In the genomic region with DNA sequence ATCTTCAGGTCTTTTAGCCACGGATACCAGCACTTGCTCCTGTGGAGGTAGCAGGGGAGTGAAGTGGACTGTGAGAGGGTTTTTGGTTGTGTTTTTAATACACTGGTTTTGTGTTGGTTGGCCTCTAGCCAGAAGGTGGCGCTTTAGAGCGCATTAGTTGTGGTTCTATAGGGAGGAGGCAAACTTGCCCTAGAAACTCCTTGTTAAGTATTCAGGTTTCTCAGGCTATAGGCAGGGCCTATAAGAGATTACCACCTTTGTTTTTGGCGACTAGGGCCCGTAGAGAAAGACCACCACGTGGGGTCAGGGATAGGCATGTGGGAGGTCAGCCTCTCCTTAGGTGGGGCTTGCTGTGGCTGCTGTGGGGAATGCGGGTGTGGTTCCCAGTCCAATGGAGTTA, we compare ENCODE assay signal across 16 cellular contexts.
DNase-seq lines count a peak whose midpoint lies in the region; ATAC-seq and TF ChIP-seq lines count a peak whose summit lies in the region.
"Had no signal": no experiment of that assay in that cellular context is flagged by ENCODE, and none has a peak within 500 bp of the region (broad histone marks: within the 10 kb centered on the region; RNA-seq: fewer than 3 reads in every experiment).

No MANE protein-coding gene starts in this region.

- TF ChIP-seq CTCF in KMS-11 (conservative IDR thresholded peaks at IDR 0.05; ENCODE audit: low read depth, low read length) (0 out of 2 replicates have a peak, but pooled peaks have one; percentile 30), WERI-Rb-1 (IDR thresholded peaks at IDR 0.05; ENCODE audit: low read depth, low read length) (peak; percentile 46), psoas muscle (IDR thresholded peaks at IDR 0.05) (no peak), HFFc6 (IDR thresholded peaks at IDR 0.05) (no peak)

- H3K9ac ChIP-seq in KMS-11: no peak overlapping the region

- peaks cover 11% of the 10 kb centered on the region for H3K9me3 Mint-ChIP-seq in HFFc6

- H3K4me1 ChIP-seq in KMS-11 (ENCODE audit: low read depth, poor library complexity, severe bottlenecking) (no peaks in the 10 kb centered on the region), psoas muscle (no peaks in the 10 kb centered on the region)
- H3K4me1 ChIP-seq: ascending aorta, heart right ventricle, thyroid gland had no signal

- WGBS in psoas muscle, 3 donors: 56 to 82% (median 71%) methylated on average over 6 to 7 of the region's 7 CpGs

- H4K20me1 ChIP-seq in KMS-11 (ENCODE audit: insufficient read depth): no peaks in the 10 kb centered on the region

- no peak overlapping the region for H3K4me3 Mint-ChIP-seq in HFFc6

- no peaks in the 10 kb centered on the region for H3K27me3 Mint-ChIP-seq in HFFc6 (ENCODE audit: insufficient read depth)

- H3K27me3 ChIP-seq in KMS-11 (ENCODE audit: insufficient read depth, low read depth) (no peaks in the 10 kb centered on the region), WERI-Rb-1 (ENCODE audit: insufficient read depth, low read depth, severe bottlenecking) (peaks cover 9% of the 10 kb centered on the region), psoas muscle (ENCODE audit: insufficient read depth in 3 of 3, low read length in 2 of 3) (no peaks in the 10 kb centered on the region)
- H3K27me3 ChIP-seq: ascending aorta, heart right ventricle, thyroid gland had no signal

- ATAC-seq in psoas muscle: no peak
- ATAC-seq: esophagus mucosa, heart right ventricle, left lobe of liver had no signal

- no peak overlapping the region for H2AFZ ChIP-seq in KMS-11 (ENCODE audit: low read depth)

- intact Hi-C loops in psoas muscle (cut with DNase I): no loop called here

- H3K36me3 ChIP-seq in KMS-11 (ENCODE audit: insufficient read depth) (no peaks in the 10 kb centered on the region), WERI-Rb-1 (no peaks in the 10 kb centered on the region), psoas muscle (ENCODE audit: insufficient read depth in 1 of 2, low read depth in 1 of 2) (no peaks in the 10 kb centered on the region)
- H3K36me3 ChIP-seq: ascending aorta, heart right ventricle, thyroid gland had no signal

- peak; percentile 0 to 6 for DNase-seq in stimulated activated CD4-positive, alpha-beta T cell treated with anti-CD3 and anti-CD28 coated beads, Interleukin-2, amount 100 ng/mL, for 48 hours
- no peak for DNase-seq in stimulated activated CD4-positive, alpha-beta T cell treated with anti-CD3 and anti-CD28 coated beads, Interleukin-12 subunit alpha, Interleukin-12 subunit beta, amount 100 ng/mL, for 4 hours
- peak; percentile 25 for DNase-seq in WERI-Rb-1
- DNase-seq in psoas muscle: no peak
- no peak for DNase-seq in AG08396 (ENCODE audit: low spot score)
- DNase-seq in HPDE6-E6E7 (ENCODE audit: extremely low spot score): no peak
- no peak for DNase-seq in HFFc6
- DNase-seq: activated effector memory CD4-positive, alpha-beta T cell treated with Interleukin-2 at 50 U/mL for 16 hours; heart right ventricle; NCI-H510A treated with DMSO at 0.1 percent for 48 hours; thyroid gland had no signal

- H3K4me1 Mint-ChIP-seq in HFFc6 (ENCODE audit: low read depth): no peaks in the 10 kb centered on the region

- no peaks in the 10 kb centered on the region for H3K36me3 Mint-ChIP-seq in HFFc6 (ENCODE audit: low read depth)

- no peak overlapping the region for H3K27ac ChIP-seq in KMS-11
- H3K27ac ChIP-seq in WERI-Rb-1: no peak overlapping the region
- H3K27ac ChIP-seq in psoas muscle: no peak overlapping the region
- H3K27ac ChIP-seq: ascending aorta, coronary artery, heart right ventricle, thyroid gland had no signal

- no peak overlapping the region for H3K4me2 ChIP-seq in KMS-11

- H3K4me3 ChIP-seq in KMS-11 (IDR thresholded peaks at IDR 0.05; ENCODE audit: insufficient read depth, low read depth, low read length) (no peak overlapping the region), WERI-Rb-1 (ENCODE audit: low read depth, low read length) (no peak overlapping the region), psoas muscle (no peak overlapping the region)
- H3K4me3 ChIP-seq: ascending aorta, coronary artery, heart right ventricle, thyroid gland had no signal

- H3K9me3 ChIP-seq in WERI-Rb-1 (ENCODE audit: severe bottlenecking) (no peaks in the 10 kb centered on the region), psoas muscle (no peaks in the 10 kb centered on the region)
- H3K9me3 ChIP-seq: thyroid gland had no signal

- no peak overlapping the region for H3K27ac Mint-ChIP-seq in HFFc6

- no peaks in the 10 kb centered on the region for H3K79me2 ChIP-seq in KMS-11 (ENCODE audit: insufficient read depth, low read depth)

Comparison
In these comparisons a context has a peak if more than half of its experiments do, and no peak if none do; other contexts are left out.
1. DNase-seq: peak in stimulated activated CD4-positive, alpha-beta T cell treated with anti-CD3 and anti-CD28 coated beads, Interleukin-2, amount 100 ng/mL, for 48 hours (2 of 2) and WERI-Rb-1 (single experiment); none in stimulated activated CD4-positive, alpha-beta T cell treated with anti-CD3 and anti-CD28 coated beads, Interleukin-12 subunit alpha, Interleukin-12 subunit beta, amount 100 ng/mL, for 4 hours (single experiment), psoas muscle (0 of 2), AG08396 (single experiment), HPDE6-E6E7 (single experiment) and HFFc6 (single experiment).
2. CTCF ChIP-seq: peak in KMS-11 (single experiment) and WERI-Rb-1 (single experiment); none in psoas muscle (single experiment) and HFFc6 (single experiment).